ENCODE assay signal across 15 cellular contexts in the genomic region with DNA sequence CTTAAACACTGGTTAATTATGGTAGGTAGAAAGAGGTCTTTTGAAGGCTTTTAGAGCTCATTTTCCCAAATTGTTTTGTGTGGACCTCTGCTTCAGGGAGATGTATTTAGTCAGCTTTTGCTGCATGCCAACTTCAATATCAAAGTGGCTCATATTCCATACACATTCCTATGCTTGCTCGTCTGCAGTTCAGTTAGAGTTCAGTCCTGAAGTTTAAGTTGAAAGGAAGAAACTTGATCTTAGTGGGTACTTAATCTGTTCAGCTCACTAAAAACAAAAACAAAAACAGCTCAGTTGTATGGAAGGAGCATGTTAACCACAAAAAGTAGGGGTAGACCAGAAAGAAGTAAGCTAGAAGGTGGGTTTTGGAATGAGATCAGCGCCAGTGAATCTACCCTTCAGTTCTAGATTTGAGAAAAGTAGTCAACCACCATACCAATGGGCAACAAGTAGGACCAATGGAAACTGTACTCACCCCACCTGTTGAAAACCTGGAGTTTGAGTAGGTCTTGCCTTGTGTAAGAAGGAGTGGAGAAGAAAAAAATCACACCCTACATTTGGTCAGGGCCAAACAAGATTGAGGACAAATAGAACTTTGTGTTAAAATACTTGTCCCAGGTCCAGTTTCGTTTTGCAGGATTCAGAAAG. TPM values are rescaled to one million over a fixed set of nuclear protein-coding genes. Genes with fewer than 3 reads are reported as not detected.
DNase-seq lines count a peak whose midpoint lies in the region; ATAC-seq, FAIRE-seq and TF ChIP-seq lines count a peak whose summit lies in the region.
"Had no signal": no experiment of that assay in that cellular context is flagged by ENCODE, and none has a peak within 500 bp of the region (broad histone marks: within the 10 kb centered on the region; RNA-seq: fewer than 3 reads in every experiment).

No MANE protein-coding gene starts in this region.

- intact Hi-C loops in K562 (cut with micrococcal nuclease) = loop anchor here (5.0 to 10.0 kb wide), 2 partner anchors 56 to 1456 kb away; partner anchors contain the start of genes LEPR and LEPROT
- intact Hi-C loops in posterior cingulate gyrus (cut with DNase I) = no loop called here

- peaks cover 75% of the 10 kb centered on the region for H3K79me2 ChIP-seq in K562 (ENCODE audit: control insufficient read depth, insufficient read depth, low read length)

- no peaks in the 10 kb centered on the region for H3K36me3 Mint-ChIP-seq in WTC11

- no peaks in the 10 kb centered on the region for H3K9me1 ChIP-seq in K562 (ENCODE audit: control insufficient read depth, insufficient read depth, low read length)

- WGBS in K562 (ENCODE audit: insufficient coverage, low coverage, missing lambda C conversion rate) = 5% methylated on average over 3 of the region's 3 CpGs

- peak; percentile 58 for DNase-seq in LHCN-M2 (ENCODE audit: low read depth)
- no peak for DNase-seq in K562 (ENCODE audit: extremely low read depth in 1 of 4, low spot score in 3 of 4)
- peak; percentile 44 for DNase-seq in fibroblast of the aortic adventitia (ENCODE audit: low read depth)
- no peak for DNase-seq in stimulated activated CD4-positive, alpha-beta T cell treated with anti-CD3 and anti-CD28 coated beads, Interleukin-4, amount 100 ng/mL, for 4 hours
- DNase-seq in posterior cingulate gyrus = no peak
- no peak for DNase-seq in NOMO-1 (lab: John Stamatoyannopoulos, UW; ENCODE audit: unreplicated experiment in 2 of 2)
- DNase-seq in WTC11 (ENCODE audit: low spot score) = no peak
- DNase-seq: DMS 273 treated with DMSO at 0.1 percent for 48 hours, H7, NCI-H1048, NCI-H1694, NCI-H69, PC-9 had no signal

- no peak for FAIRE-seq in K562 (lab: Jason Lieb, UNC)

- no peak overlapping the region for H2AFZ ChIP-seq in K562 (ENCODE audit: low read depth, low read length)
- H2AFZ ChIP-seq: PC-9 had no signal

- H3K27me3 Mint-ChIP-seq in WTC11 (ENCODE audit: low read depth) = no peaks in the 10 kb centered on the region; the same call in 1 of the 2 replicates

- H3K9me3 Mint-ChIP-seq in WTC11 = no peaks in the 10 kb centered on the region

- H3K27ac Mint-ChIP-seq in WTC11 = no peak overlapping the region

- peak overlapping the region; percentile 77 for H3K27ac ChIP-seq in K562 (ENCODE audit: extremely low read depth, low read depth, low read length)
- H3K27ac ChIP-seq: BLaER1, PC-9 had no signal

- POLR2A ChIA-PET in K562 (lab: Yijun Ruan, JAX) (interaction anchor here (0.7 to 2.9 kb wide), 4 partner anchors 10 to 1718 kb away, joined by 3 to 13 read pairs (median 4); no protein-coding TSS in a partner anchor), WTC11 (lab: Charles Lee) (no interaction called here)

- H3K4me2 ChIP-seq in K562 (ENCODE audit: insufficient read depth, low read length) (peak overlapping the region; percentile 92), skeletal muscle satellite cell (ENCODE audit: low read length) (peak overlapping the region; percentile 43)
- H3K4me2 ChIP-seq: BLaER1, PC-9 had no signal

- ATAC-seq in K562 (0 out of 3 replicates have a peak, but pooled peaks have one; percentile 2), WTC11 (no peak)

- no peaks in the 10 kb centered on the region for H4K20me1 ChIP-seq in K562 (replicated peaks; ENCODE audit: control insufficient read depth, insufficient read depth, low read length)
- H4K20me1 ChIP-seq: BLaER1 had no signal

- H3K9ac ChIP-seq in K562 (ENCODE audit: insufficient read depth in 1 of 2, low read depth in 2 of 2, low read length in 2 of 2) (peak overlapping the region; percentile 79 to 83; a peak in 3 of 4 replicates), skeletal muscle satellite cell (ENCODE audit: low read depth, low read length) (no peak overlapping the region)
- H3K9ac ChIP-seq: BLaER1 had no signal

- BruUV-seq in K562 (replicated peaks; lab: Mats Ljungman, UMichigan) = no TSS peak

- in situ Hi-C loops in K562 (cut with MboI) = no loop called here

- no peak overlapping the region for H3K4me3 Mint-ChIP-seq in WTC11

- H3K4me3 ChIP-seq in K562 (peak overlapping the region; percentile 57), fibroblast of the aortic adventitia (ENCODE audit: low read depth, low read length) (no peak overlapping the region), skeletal muscle satellite cell (ENCODE audit: low read length) (no peak overlapping the region)
- H3K4me3 ChIP-seq: BLaER1, PC-9 had no signal

- TF ChIP-seq EP300 in K562 (IDR thresholded peaks at IDR 0.05; ENCODE audit: low read length) = no peak

- no peaks in the 10 kb centered on the region for H3K9me3 ChIP-seq in K562 (replicated peaks; ENCODE audit: control insufficient read depth, insufficient read depth, low read depth, low read length)
- H3K9me3 ChIP-seq in skeletal muscle satellite cell (replicated peaks; ENCODE audit: low read length) = no peaks in the 10 kb centered on the region
- H3K9me3 ChIP-seq: BLaER1 had no signal

- H3K4me1 Mint-ChIP-seq in WTC11 = no peaks in the 10 kb centered on the region

- H3K36me3 ChIP-seq in K562 (ENCODE audit: control insufficient read depth, insufficient read depth, low read length) = peaks cover 60% of the 10 kb centered on the region
- no peaks in the 10 kb centered on the region for H3K36me3 ChIP-seq in skeletal muscle satellite cell (ENCODE audit: insufficient read depth, low read length)
- H3K36me3 ChIP-seq: BLaER1 had no signal

- CTCF ChIA-PET in K562 (lab: Yijun Ruan, JAX; ENCODE audit: low intra/inter-chr PET ratio) = no interaction called here
- CTCF ChIA-PET in WTC11 (lab: Charles Lee) = interaction anchor here (2.2 kb wide), 1 partner anchor 19 kb away, joined by 6 read pairs; no protein-coding TSS in a partner anchor

- TF ChIP-seq CTCF in K562 (IDR thresholded peaks at IDR 0.05 in 2 of 3, conservative IDR thresholded peaks at IDR 0.05 in 1 of 3; ENCODE audit: insufficient read depth in 2 of 3, low read depth in 1 of 3, low read length in 3 of 3) (no peak), fibroblast of the aortic adventitia (IDR thresholded peaks at IDR 0.05; ENCODE audit: insufficient read depth, low read length) (no peak), WTC11 (IDR thresholded peaks at IDR 0.05) (no peak)

- no peaks in the 10 kb centered on the region for H3K27me3 ChIP-seq in K562 (ENCODE audit: control insufficient read depth in 2 of 2, insufficient read depth in 2 of 2, low read length in 2 of 2)
- H3K27me3 ChIP-seq in skeletal muscle satellite cell (ENCODE audit: control insufficient read depth, insufficient read depth, low read length) = no peaks in the 10 kb centered on the region
- H3K27me3 ChIP-seq: BLaER1 had no signal

- TF ChIP-seq POLR2A in K562 (conservative IDR thresholded peaks at IDR 0.05) = 0 out of 2 replicates have a peak, but pooled peaks have one; percentile 23

- H3K4me1 ChIP-seq in K562 (replicated peaks in 1 of 2; ENCODE audit: control insufficient read depth in 2 of 2, insufficient read depth in 2 of 2, low read length in 2 of 2) = peaks cover 7 to 21% of the 10 kb centered on the region in 2 experiments; a peak in 3 of 5 replicates
- peaks cover 16% of the 10 kb centered on the region for H3K4me1 ChIP-seq in skeletal muscle satellite cell (ENCODE audit: control insufficient read depth, insufficient read depth, low read length)
- H3K4me1 ChIP-seq: BLaER1 had no signal

- TF ChIP-seq RAD21 in K562 (CRISPR knock-in tag; conservative IDR thresholded peaks at IDR 0.05 in 1 of 2, IDR thresholded peaks at IDR 0.05 in 1 of 2) = no peak

RNA-seq across cellular contexts. Expression of gene LEPR, which starts 58.0 kb away (rescaled TPM):
- total RNA-seq in LHCN-M2 (2014; rRNA removed) (20.2 and 20.7 TPM in 2 replicates), K562 (2014; rRNA removed) (26.0 and 26.5 TPM in 2 replicates), K562 (2014; rRNA removed; fragmentation: Illumina TruSeq; extraction: Trizol) (55.0 and 58.4 TPM in 2 replicates), K562 (2015; rRNA removed; fragmentation: Illumina TruSeq; extraction: Trizol) (51.5 and 56.8 TPM in 2 replicates), K562 (2021) (43.1 and 43.6 TPM in 2 replicates), fibroblast of the aortic adventitia (ENCODE audit: low replicate concordance) (6.3 and 6.9 TPM in 2 replicates), WTC11 (2021) (5.3 to 6.5 TPM (median 5.6 TPM) in 3 replicates)
- polyA plus RNA-seq in LHCN-M2 (2012) = 6.1 TPM
- 58.9 and 119 TPM in 2 replicates for total RNA-seq in K562 (2011; cell fraction: chromatin; rRNA removed; ENCODE audit: low replicate concordance)
- 43.9 and 53.4 TPM in 2 replicates for total RNA-seq in K562 (2011; cell fraction: nucleolus; rRNA removed)
- 92.8 and 105 TPM in 2 replicates for total RNA-seq in K562 (2011; cell fraction: nucleoplasm; rRNA removed)
- polyA plus RNA-seq in K562 (2011; rRNA removed) (83.7 and 111 TPM in 2 replicates), K562 (2014; fragmentation: Illumina TruSeq; extraction: Trizol) (37.3 and 45.2 TPM in 2 replicates), K562 (2014; fragmentation: Nextera tagmentation; extraction: Ambion mirVana) (10 to 100 TPM; 12.2 to 18.1 TPM), K562 (2014; rRNA removed) (19.9 and 26.1 TPM in 2 replicates)
- 30.7 and 48.6 TPM in 2 replicates for polyA plus RNA-seq in K562 (2011; cell fraction: cytosol; rRNA removed)
- 25.8 and 36.4 TPM in 2 replicates for polyA plus RNA-seq in K562 (2011; cell fraction: nucleus; rRNA removed)
- polyA plus RNA-seq in K562 (2012) = 22.2 and 31.8 TPM in 2 replicates
- 197 and 201 TPM in 2 replicates for polyA minus RNA-seq in K562 (2011; rRNA and poly(A)+ RNA removed)
- polyA minus RNA-seq in K562 (2011; cell fraction: cytosol; rRNA and poly(A)+ RNA removed) = 51.6 and 74.5 TPM in 2 replicates
- polyA minus RNA-seq in K562 (2011; cell fraction: nucleus; rRNA and poly(A)+ RNA removed) = 25.3 and 51.1 TPM in 2 replicates
- total RNA-seq in skeletal muscle satellite cell (2012; rRNA removed) = 6.8 and 9.4 TPM in 2 replicates

RNA-seq across cellular contexts. Expression of gene LEPROT, which starts 58.0 kb away (rescaled TPM):
- total RNA-seq in LHCN-M2 (2014; rRNA removed) (37.6 and 58.8 TPM in 2 replicates), K562 (2014; rRNA removed) (28.1 and 34.8 TPM in 2 replicates), K562 (2014; rRNA removed; fragmentation: Illumina TruSeq; extraction: Trizol) (45.8 and 52.8 TPM in 2 replicates), K562 (2015; rRNA removed; fragmentation: Illumina TruSeq; extraction: Trizol) (40.6 and 46.3 TPM in 2 replicates), K562 (2021) (38.2 and 42.9 TPM in 2 replicates), fibroblast of the aortic adventitia (ENCODE audit: low replicate concordance) (32.6 and 65.4 TPM in 2 replicates), WTC11 (2021) (18.1 to 23.0 TPM (median 18.1 TPM) in 3 replicates)
- polyA plus RNA-seq in LHCN-M2 (2012) = 53.1 TPM
- 47.7 and 171 TPM in 2 replicates for total RNA-seq in K562 (2011; cell fraction: chromatin; rRNA removed; ENCODE audit: low replicate concordance)
- total RNA-seq in K562 (2011; cell fraction: nucleolus; rRNA removed) = 33.7 and 49.6 TPM in 2 replicates
- total RNA-seq in K562 (2011; cell fraction: nucleoplasm; rRNA removed) = 135 and 209 TPM in 2 replicates
- polyA plus RNA-seq in K562 (2011; rRNA removed) (84.0 and 97.5 TPM in 2 replicates), K562 (2014; fragmentation: Illumina TruSeq; extraction: Trizol) (44.0 and 47.4 TPM in 2 replicates), K562 (2014; fragmentation: Nextera tagmentation; extraction: Ambion mirVana) (10 to 100 TPM; 30.7 to 38.5 TPM), K562 (2014; rRNA removed) (53.4 and 54.9 TPM in 2 replicates)
- 33.1 and 88.6 TPM in 2 replicates for polyA plus RNA-seq in K562 (2011; cell fraction: cytosol; rRNA removed)
- 88.8 and 104 TPM in 2 replicates for polyA plus RNA-seq in K562 (2011; cell fraction: nucleus; rRNA removed)
- polyA plus RNA-seq in K562 (2012) = 40.2 and 59.7 TPM in 2 replicates
- 65.3 and 66.8 TPM in 2 replicates for polyA minus RNA-seq in K562 (2011; rRNA and poly(A)+ RNA removed)
- polyA minus RNA-seq in K562 (2011; cell fraction: cytosol; rRNA and poly(A)+ RNA removed) = 24.1 and 26.4 TPM in 2 replicates
- 68.3 and 104 TPM in 2 replicates for polyA minus RNA-seq in K562 (2011; cell fraction: nucleus; rRNA and poly(A)+ RNA removed)
- total RNA-seq in skeletal muscle satellite cell (2012; rRNA removed) = 34.7 and 43.9 TPM in 2 replicates

Comparison
In these comparisons a context has a peak if more than half of its experiments do, and no peak if none do; other contexts are left out.
1. DNase-seq: peak in LHCN-M2 (single experiment) and fibroblast of the aortic adventitia (single experiment); none in K562 (0 of 4), stimulated activated CD4-positive, alpha-beta T cell treated with anti-CD3 and anti-CD28 coated beads, Interleukin-4, amount 100 ng/mL, for 4 hours (0 of 2), posterior cingulate gyrus (0 of 10), NOMO-1 (0 of 2) and WTC11 (single experiment).